ENCODE assay signal across 9 cellular contexts in the genomic region with DNA sequence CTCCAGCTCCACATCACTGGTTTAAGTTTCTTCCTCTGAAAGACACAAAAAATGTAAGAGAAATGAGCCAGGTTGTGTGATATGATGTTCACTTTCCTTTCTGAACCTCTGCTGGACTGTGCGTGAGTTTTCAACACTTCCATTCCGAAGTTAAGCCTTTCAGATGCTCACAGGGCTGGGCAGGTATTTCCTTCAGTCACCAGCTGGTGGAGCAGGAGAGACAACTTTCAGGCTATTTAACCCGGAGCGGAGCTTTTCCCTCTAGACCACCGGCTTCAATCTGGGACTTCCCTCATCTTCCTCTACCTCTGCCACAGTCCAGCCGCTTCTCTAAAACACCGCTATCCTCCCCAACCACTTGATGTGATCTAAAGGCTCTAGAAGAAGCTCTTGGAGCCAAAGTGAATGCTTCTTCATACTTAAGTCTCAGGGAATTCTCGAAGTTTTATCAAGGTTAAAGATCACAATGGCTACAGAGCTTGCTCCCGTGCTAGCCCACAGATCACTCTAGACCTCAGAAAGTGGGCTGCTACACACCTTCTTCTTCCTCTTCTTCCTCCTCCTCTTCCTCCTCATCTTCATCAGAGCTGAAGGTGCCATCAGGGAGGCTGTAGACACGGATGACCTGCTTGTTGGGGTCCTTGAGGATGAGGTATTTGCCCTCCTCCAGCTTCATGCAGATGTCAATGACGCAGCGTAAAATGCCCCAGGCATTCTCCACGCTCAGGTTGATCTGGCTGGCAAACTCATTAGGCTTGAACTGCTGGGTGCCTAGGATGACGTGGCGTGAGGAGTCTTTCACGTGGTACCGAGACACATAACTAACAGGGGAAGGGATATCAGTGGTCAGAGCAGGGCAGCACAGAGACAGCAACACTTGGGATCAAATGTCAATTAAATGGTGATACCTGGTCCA. TPM values are rescaled to one million over a fixed set of nuclear protein-coding genes. Genes with fewer than 3 reads are reported as not detected.
DNase-seq lines count a peak whose midpoint lies in the region; ATAC-seq and TF ChIP-seq lines count a peak whose summit lies in the region.
"Had no signal": no experiment of that assay in that cellular context is flagged by ENCODE, and none has a peak within 500 bp of the region (broad histone marks: within the 10 kb centered on the region; RNA-seq: fewer than 3 reads in every experiment).

No MANE protein-coding gene starts in this region.

- no peaks in the 10 kb centered on the region for H3K27me3 Mint-ChIP-seq in activated CD8-positive, alpha-beta T cell treated with anti-CD3 and anti-CD28 coated beads for 36 hours

- peak; percentile 70 for TF ChIP-seq CTCF in cardiac muscle cell (IDR thresholded peaks at IDR 0.05; ENCODE audit: low read depth, low read length)
- TF ChIP-seq CTCF in activated CD8-positive, alpha-beta T cell treated with anti-CD3 and anti-CD28 coated beads for 36 hours (IDR thresholded peaks at IDR 0.05), result peak; percentile 73
- peak; percentile 80 for TF ChIP-seq CTCF in fibroblast of the aortic adventitia (IDR thresholded peaks at IDR 0.05; ENCODE audit: insufficient read depth, low read length)

- ATAC-seq in Right ventricle myocardium superior (ENCODE audit: poor library complexity) (no peak), GM19324 (IDR thresholded peaks at IDR 0.05; ENCODE audit: low FRiP score, unreplicated experiment) (no peak), HG02678 (IDR thresholded peaks at IDR 0.05; ENCODE audit: unreplicated experiment) (no peak)
- peak; percentile 15 for ATAC-seq in activated CD8-positive, alpha-beta T cell treated with anti-CD3 and anti-CD28 coated beads for 36 hours

- CTCF ChIA-PET in activated CD8-positive, alpha-beta T cell treated with anti-CD3 and anti-CD28 coated beads for 36 hours (lab: Charles Lee), result interaction anchor here (0.8 to 5.2 kb wide), 11 partner anchors 9 to 263 kb away, joined by 3 to 56 read pairs (median 4); no protein-coding TSS in a partner anchor

- H3K36me3 ChIP-seq in cardiac muscle cell, result peaks cover 49% of the 10 kb centered on the region

- H3K27ac ChIP-seq in cardiac muscle cell, result no peak overlapping the region
- H3K27ac ChIP-seq: epithelial cell of prostate had no signal

- H3K4me1 Mint-ChIP-seq in activated CD8-positive, alpha-beta T cell treated with anti-CD3 and anti-CD28 coated beads for 36 hours (ENCODE audit: low read depth), result peaks cover 13% of the 10 kb centered on the region

- H3K4me1 ChIP-seq in cardiac muscle cell (ENCODE audit: low read depth), result no peaks in the 10 kb centered on the region

- intact Hi-C loops in Right ventricle myocardium superior (cut with DNase I), result no loop called here
- intact Hi-C loops in activated CD8-positive, alpha-beta T cell treated with anti-CD3 and anti-CD28 coated beads for 36 hours (cut with micrococcal nuclease), result no loop called here

- H3K27ac Mint-ChIP-seq in activated CD8-positive, alpha-beta T cell treated with anti-CD3 and anti-CD28 coated beads for 36 hours, result peak overlapping the region; percentile 63

- peaks cover 58% of the 10 kb centered on the region for H3K36me3 Mint-ChIP-seq in activated CD8-positive, alpha-beta T cell treated with anti-CD3 and anti-CD28 coated beads for 36 hours (ENCODE audit: low read depth)

- DNase-seq in cardiac muscle cell (ENCODE audit: low read depth in 1 of 2, low spot score in 1 of 2), result peak; percentile 66 to 69
- no peak for DNase-seq in Right ventricle myocardium superior
- DNase-seq in NAMALWA (ENCODE audit: low spot score), result peak; percentile 61
- DNase-seq in activated CD8-positive, alpha-beta T cell treated with anti-CD3 and anti-CD28 coated beads for 36 hours, result peak; percentile 62
- peak; percentile 63 for DNase-seq in fibroblast of the aortic adventitia (ENCODE audit: low read depth)
- DNase-seq in renal cortical epithelial cell (ENCODE audit: low read depth), result peak; percentile 48

- H3K9me3 ChIP-seq in cardiac muscle cell (ENCODE audit: low read depth), result no peaks in the 10 kb centered on the region

- no peak overlapping the region for H3K4me3 Mint-ChIP-seq in activated CD8-positive, alpha-beta T cell treated with anti-CD3 and anti-CD28 coated beads for 36 hours

- POLR2A ChIA-PET in activated CD8-positive, alpha-beta T cell treated with anti-CD3 and anti-CD28 coated beads for 36 hours (lab: Charles Lee), result interaction anchor here (0.5 to 12.6 kb wide), 6 partner anchors 12 to 259 kb away, joined by 3 to 172 read pairs (median 5); a partner anchor contains a TSS

- peaks cover 3% of the 10 kb centered on the region for H3K9me3 Mint-ChIP-seq in activated CD8-positive, alpha-beta T cell treated with anti-CD3 and anti-CD28 coated beads for 36 hours

- no peaks in the 10 kb centered on the region for H3K27me3 ChIP-seq in cardiac muscle cell

- no peak overlapping the region for H3K4me3 ChIP-seq in cardiac muscle cell
- H3K4me3 ChIP-seq in fibroblast of the aortic adventitia (ENCODE audit: low read depth, low read length), result no peak overlapping the region

RNA-seq across cellular contexts. Expression of a gene that starts 4.4 kb away (rescaled TPM):
- total RNA-seq in cardiac muscle cell (17.1 and 25.7 TPM in 2 replicates), Right ventricle myocardium superior (10.3 TPM), fibroblast of the aortic adventitia (ENCODE audit: low replicate concordance) (27.8 and 28.1 TPM in 2 replicates), renal cortical epithelial cell (1.7 and 8.0 TPM in 2 replicates)
- polyA plus RNA-seq in cardiac muscle cell, result 22.3 and 24.4 TPM in 2 replicates
- total RNA-seq in activated CD8-positive, alpha-beta T cell treated with anti-CD3 and anti-CD28 coated beads for 36 hours, result 10 to 100 TPM; 16.7 to 17.5 TPM

RNA-seq across cellular contexts. Expression of a gene that starts 17.7 kb away (rescaled TPM):
- total RNA-seq in cardiac muscle cell (413 and 497 TPM in 2 replicates), Right ventricle myocardium superior (66.2 TPM), fibroblast of the aortic adventitia (ENCODE audit: low replicate concordance) (302 and 336 TPM in 2 replicates), renal cortical epithelial cell (438 and 738 TPM in 2 replicates)
- 136 and 159 TPM in 2 replicates for polyA plus RNA-seq in cardiac muscle cell
- 100 to 1,000 TPM; 389 to 392 TPM for total RNA-seq in activated CD8-positive, alpha-beta T cell treated with anti-CD3 and anti-CD28 coated beads for 36 hours

RNA-seq across cellular contexts. Expression of a gene that starts 29.8 kb away (rescaled TPM):
- 54.5 and 83.1 TPM in 2 replicates for total RNA-seq in cardiac muscle cell
- polyA plus RNA-seq in cardiac muscle cell, result 143 and 193 TPM in 2 replicates
- total RNA-seq in Right ventricle myocardium superior, result 123 TPM
- total RNA-seq in activated CD8-positive, alpha-beta T cell treated with anti-CD3 and anti-CD28 coated beads for 36 hours, result 100 to 1,000 TPM in 1 of 2 experiments, 10 to 100 TPM in 1; 96.5 to 101 TPM
- 38.8 and 74.6 TPM in 2 replicates for total RNA-seq in fibroblast of the aortic adventitia (ENCODE audit: low replicate concordance)
- 14.8 and 30.1 TPM in 2 replicates for total RNA-seq in renal cortical epithelial cell
